ENCODE assay signal across 1 cellular context in genomic region chr2:182814804-182815203, GRCh38.
TF ChIP-seq lines count a peak whose summit lies in the region.

No MANE protein-coding gene starts in this region.

TF ChIP-seq in HepG2, 621 proteins besides CTCF, POLR2A, EP300 and RAD21 (continued from another document and continues in another):
- TF ChIP-seq ZBTB14 (CRISPR knock-in tag; IDR thresholded peaks at IDR 0.05) = no peak
- TF ChIP-seq ATRX (CRISPR knock-in tag; IDR thresholded peaks at IDR 0.05; ENCODE audit: borderline replicate concordance) = no peak
- TF ChIP-seq ETS1 (CRISPR knock-in tag; IDR thresholded peaks at IDR 0.05) = no peak
- TF ChIP-seq PAXIP1 (CRISPR knock-in tag; conservative IDR thresholded peaks at IDR 0.05) = peak; percentile 81
- TF ChIP-seq CREM (IDR thresholded peaks at IDR 0.05) = peak; percentile 18; the same call in 1 of the 2 replicates
- no peak for TF ChIP-seq CREM (CRISPR knock-in tag; IDR thresholded peaks at IDR 0.05)
- no peak for TF ChIP-seq KDM5B (CRISPR knock-in tag; IDR thresholded peaks at IDR 0.05; ENCODE audit: borderline replicate concordance)
- TF ChIP-seq ATF7 (IDR thresholded peaks at IDR 0.05) = no peak
- TF ChIP-seq ATF7 (CRISPR knock-in tag; IDR thresholded peaks at IDR 0.05) = no peak
- TF ChIP-seq ZFP62 (CRISPR knock-in tag; IDR thresholded peaks at IDR 0.05) = no peak
- no peak for TF ChIP-seq BCLAF1 (IDR thresholded peaks at IDR 0.05)
- TF ChIP-seq NONO (IDR thresholded peaks at IDR 0.05) = no peak
- no peak for TF ChIP-seq NONO (CRISPR knock-in tag; conservative IDR thresholded peaks at IDR 0.05)
- TF ChIP-seq DZIP1 (CRISPR knock-in tag; IDR thresholded peaks at IDR 0.05) = no peak
- no peak for TF ChIP-seq ZNF414 (CRISPR knock-in tag; IDR thresholded peaks at IDR 0.05)
- no peak; the same call in 1 of the 2 replicates for TF ChIP-seq ZNF687 (CRISPR knock-in tag; IDR thresholded peaks at IDR 0.05)
- TF ChIP-seq ELK4 (CRISPR knock-in tag; IDR thresholded peaks at IDR 0.05; ENCODE audit: borderline replicate concordance) = no peak
- TF ChIP-seq FOXP4 (CRISPR knock-in tag; IDR thresholded peaks at IDR 0.05) = 0 out of 2 replicates have a peak, but pooled peaks have one; percentile 27
- no peak for TF ChIP-seq MLX (CRISPR knock-in tag; IDR thresholded peaks at IDR 0.05)
- TF ChIP-seq ZNF354B (CRISPR knock-in tag; IDR thresholded peaks at IDR 0.05) = no peak
- no peak for TF ChIP-seq MAFK (conservative IDR thresholded peaks at IDR 0.05 in 1 of 2, IDR thresholded peaks at IDR 0.05 in 1 of 2; ENCODE audit: low read length in 2 of 2)
- TF ChIP-seq AKAP8 (CRISPR knock-in tag; IDR thresholded peaks at IDR 0.05) = no peak
- no peak for TF ChIP-seq RBAK (CRISPR knock-in tag; IDR thresholded peaks at IDR 0.05)
- no peak for TF ChIP-seq KLF13 (CRISPR knock-in tag; IDR thresholded peaks at IDR 0.05)
- TF ChIP-seq MAF1 (CRISPR knock-in tag; IDR thresholded peaks at IDR 0.05; ENCODE audit: borderline replicate concordance) = no peak
- TF ChIP-seq ZNF12 (CRISPR knock-in tag; IDR thresholded peaks at IDR 0.05) = no peak
- no peak for TF ChIP-seq ZBTB33 (CRISPR knock-in tag; IDR thresholded peaks at IDR 0.05)
- TF ChIP-seq BCL3 (CRISPR knock-in tag; IDR thresholded peaks at IDR 0.05) = no peak
- TF ChIP-seq DPF2 (CRISPR knock-in tag; IDR thresholded peaks at IDR 0.05; ENCODE audit: borderline replicate concordance, low read depth) = peak; percentile 47; the same call in 1 of the 2 replicates
- TF ChIP-seq CREB1 (IDR thresholded peaks at IDR 0.05) = no peak
- TF ChIP-seq CREB1 (CRISPR knock-in tag; IDR thresholded peaks at IDR 0.05) = no peak
